In genomic region chr5:43423086-43423485, GRCh38 we compare ENCODE assay signal across 1 cellular context. TPM values are rescaled to one million over a fixed set of nuclear protein-coding genes. Genes with fewer than 3 reads are reported as not detected.
"Had no signal": no experiment of that assay in that cellular context is flagged by ENCODE, and none has a peak within 500 bp of the region (broad histone marks: within the 10 kb centered on the region; RNA-seq: fewer than 3 reads in every experiment).

No MANE protein-coding gene starts in this region.

RNA-seq across cellular contexts. Expression of gene CCL28, which starts 10.9 kb away (rescaled TPM):
- total RNA-seq: cardiac muscle cell had no signal
